Comparison of ENCODE assay signal across 1 cellular context in the genomic region with DNA sequence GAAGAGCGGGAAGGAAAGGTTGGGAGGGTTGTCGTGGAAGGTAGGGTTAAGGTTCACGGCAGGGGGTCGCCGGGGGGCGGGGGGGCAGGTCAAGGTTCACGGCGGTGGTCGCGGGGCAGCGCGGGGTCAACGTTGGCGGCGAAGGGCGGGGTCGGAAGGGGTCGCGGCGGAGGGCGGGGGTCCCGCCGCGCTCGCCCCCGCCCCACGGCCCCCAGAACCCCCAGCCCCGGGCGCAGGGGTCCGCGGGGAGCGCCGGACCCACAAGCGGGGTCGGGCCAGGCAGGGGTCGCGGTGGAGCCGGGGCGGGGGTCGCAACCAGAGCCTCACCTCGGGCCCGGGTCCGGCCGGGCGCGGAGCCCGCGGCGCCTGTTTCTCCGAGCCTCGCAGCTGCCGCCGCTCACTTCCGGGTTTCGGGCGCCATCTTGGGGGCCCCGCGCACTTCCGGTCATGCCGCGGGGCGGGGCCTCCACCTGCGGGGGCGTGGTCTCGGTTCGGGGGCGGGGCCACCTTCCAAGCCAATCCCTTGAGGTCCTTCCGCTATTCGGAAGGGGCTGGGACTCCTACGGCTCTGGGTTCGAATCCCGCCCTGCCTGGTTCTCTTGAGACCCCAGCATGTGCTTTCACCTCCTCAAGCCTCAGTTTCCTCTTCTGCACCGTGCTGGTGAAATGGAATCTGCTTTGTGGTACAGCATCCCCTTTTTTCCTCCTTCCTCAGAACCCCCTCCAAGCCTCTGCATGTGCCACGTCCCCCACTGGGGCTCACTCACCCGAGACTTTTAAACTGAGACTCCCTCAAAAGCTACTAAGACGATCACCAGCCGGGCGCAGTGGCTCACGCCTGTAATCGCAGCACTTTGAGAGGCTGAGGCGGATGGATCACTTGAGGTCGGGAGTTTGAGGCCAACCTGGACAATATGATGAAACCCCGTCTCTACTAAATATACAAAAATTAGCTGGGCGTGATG.
TF ChIP-seq lines count a peak whose summit lies in the region.

A gene with protein sequence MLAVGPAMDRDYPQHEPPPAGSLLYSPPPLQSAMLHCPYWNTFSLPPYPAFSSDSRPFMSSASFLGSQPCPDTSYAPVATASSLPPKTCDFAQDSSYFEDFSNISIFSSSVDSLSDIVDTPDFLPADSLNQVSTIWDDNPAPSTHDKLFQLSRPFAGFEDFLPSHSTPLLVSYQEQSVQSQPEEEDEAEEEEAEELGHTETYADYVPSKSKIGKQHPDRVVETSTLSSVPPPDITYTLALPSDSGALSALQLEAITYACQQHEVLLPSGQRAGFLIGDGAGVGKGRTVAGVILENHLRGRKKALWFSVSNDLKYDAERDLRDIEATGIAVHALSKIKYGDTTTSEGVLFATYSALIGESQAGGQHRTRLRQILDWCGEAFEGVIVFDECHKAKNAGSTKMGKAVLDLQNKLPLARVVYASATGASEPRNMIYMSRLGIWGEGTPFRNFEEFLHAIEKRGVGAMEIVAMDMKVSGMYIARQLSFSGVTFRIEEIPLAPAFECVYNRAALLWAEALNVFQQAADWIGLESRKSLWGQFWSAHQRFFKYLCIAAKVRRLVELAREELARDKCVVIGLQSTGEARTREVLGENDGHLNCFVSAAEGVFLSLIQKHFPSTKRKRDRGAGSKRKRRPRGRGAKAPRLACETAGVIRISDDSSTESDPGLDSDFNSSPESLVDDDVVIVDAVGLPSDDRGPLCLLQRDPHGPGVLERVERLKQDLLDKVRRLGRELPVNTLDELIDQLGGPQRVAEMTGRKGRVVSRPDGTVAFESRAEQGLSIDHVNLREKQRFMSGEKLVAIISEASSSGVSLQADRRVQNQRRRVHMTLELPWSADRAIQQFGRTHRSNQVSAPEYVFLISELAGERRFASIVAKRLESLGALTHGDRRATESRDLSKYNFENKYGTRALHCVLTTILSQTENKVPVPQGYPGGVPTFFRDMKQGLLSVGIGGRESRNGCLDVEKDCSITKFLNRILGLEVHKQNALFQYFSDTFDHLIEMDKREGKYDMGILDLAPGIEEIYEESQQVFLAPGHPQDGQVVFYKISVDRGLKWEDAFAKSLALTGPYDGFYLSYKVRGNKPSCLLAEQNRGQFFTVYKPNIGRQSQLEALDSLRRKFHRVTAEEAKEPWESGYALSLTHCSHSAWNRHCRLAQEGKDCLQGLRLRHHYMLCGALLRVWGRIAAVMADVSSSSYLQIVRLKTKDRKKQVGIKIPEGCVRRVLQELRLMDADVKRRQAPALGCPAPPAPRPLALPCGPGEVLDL (N-terminal part only) (minus strand): TSS at position 424 of the 965 bp plus-strand sequence. CDS start 19,992 bp downstream, outside the sequence.

TF ChIP-seq in K562, 482 proteins besides CTCF, POLR2A, EP300 and RAD21 (continued from another document):
- peak; percentile 59 to 67 for TF ChIP-seq NRF1 (conservative IDR thresholded peaks at IDR 0.05 in 1 of 2, IDR thresholded peaks at IDR 0.05 in 1 of 2)
